In the genomic region with DNA sequence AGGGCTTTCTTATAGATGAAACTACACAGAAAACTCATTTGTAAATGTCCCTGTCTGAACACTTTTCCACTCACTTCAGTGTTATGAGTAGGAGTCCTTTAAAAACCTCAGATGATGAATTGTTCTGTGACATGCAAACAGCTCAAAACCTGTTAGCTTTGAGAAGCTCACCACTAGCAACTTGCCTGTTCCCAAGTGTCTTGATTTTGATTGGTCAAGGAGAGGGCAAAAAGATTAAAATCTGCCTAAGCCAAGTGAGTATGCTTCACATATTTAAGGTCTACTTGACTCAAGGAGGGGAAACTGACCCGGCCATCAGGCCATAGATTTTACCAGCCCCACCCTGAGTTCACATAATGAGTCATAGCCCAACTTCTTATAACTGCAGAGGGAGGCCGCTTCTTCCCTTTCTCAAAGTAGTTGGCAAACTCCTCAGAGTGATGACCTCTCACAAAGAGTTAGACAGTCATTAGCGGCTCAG, we compare ENCODE assay signal across 1 cellular context.
TF ChIP-seq lines count a peak whose summit lies in the region.

No MANE protein-coding gene starts in this region.

TF ChIP-seq in K562, 482 proteins besides CTCF, POLR2A, EP300 and RAD21 (continued from another document):
- TF ChIP-seq PBX2 (CRISPR knock-in tag; IDR thresholded peaks at IDR 0.05; ENCODE audit: low read depth) (no peak), PBX2 (tag; conservative IDR thresholded peaks at IDR 0.05; ENCODE audit: low read depth) (peak; percentile 85), CREB1 (IDR thresholded peaks at IDR 0.05) (no peak), CREB1 (CRISPR knock-in tag; IDR thresholded peaks at IDR 0.05) (no peak), ETV5 (CRISPR knock-in tag; IDR thresholded peaks at IDR 0.05; ENCODE audit: low read depth) (no peak), ZNF12 (CRISPR knock-in tag; IDR thresholded peaks at IDR 0.05) (no peak), DACH1 (IDR thresholded peaks at IDR 0.05; ENCODE audit: partially characterized antibody) (no peak), PREB (CRISPR knock-in tag; IDR thresholded peaks at IDR 0.05) (no peak), MCM2 (IDR thresholded peaks at IDR 0.05; ENCODE audit: low read depth) (no peak), ZNF696 (CRISPR knock-in tag; conservative IDR thresholded peaks at IDR 0.05) (no peak), ATF7 (IDR thresholded peaks at IDR 0.05) (no peak), CTBP1 (IDR thresholded peaks at IDR 0.05; ENCODE audit: borderline replicate concordance) (peak; percentile 25; the same call in 1 of the 2 replicates)
- TF ChIP-seq, protein P1, sequence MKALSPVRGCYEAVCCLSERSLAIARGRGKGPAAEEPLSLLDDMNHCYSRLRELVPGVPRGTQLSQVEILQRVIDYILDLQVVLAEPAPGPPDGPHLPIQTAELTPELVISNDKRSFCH (CRISPR knock-in tag; IDR thresholded peaks at IDR 0.05), result no peak
- TF ChIP-seq, protein P1 (tag; IDR thresholded peaks at IDR 0.05), result no peak
